ENCODE assay signal across 2 cellular contexts in genomic region chr16:85536411-85537330, GRCh38.
TF ChIP-seq lines count a peak whose summit lies in the region.

No MANE protein-coding gene starts in this region.

TF ChIP-seq in K562, 482 proteins besides CTCF, POLR2A, EP300 and RAD21 (continues in another document):
- TF ChIP-seq PATZ1 (CRISPR knock-in tag; IDR thresholded peaks at IDR 0.05; ENCODE audit: borderline replicate concordance) (no peak), ZNF140 (CRISPR knock-in tag; IDR thresholded peaks at IDR 0.05) (no peak), RREB1 (CRISPR knock-in tag; IDR thresholded peaks at IDR 0.05) (no peak), ZNF253 (CRISPR knock-in tag; conservative IDR thresholded peaks at IDR 0.05) (no peak), ZNF408 (CRISPR knock-in tag; IDR thresholded peaks at IDR 0.05; ENCODE audit: low read depth) (no peak), JUND (IDR thresholded peaks at IDR 0.05; ENCODE audit: borderline replicate concordance, low read depth, low read length) (no peak), JUND (tag; IDR thresholded peaks at IDR 0.05; ENCODE audit: borderline replicate concordance, low read depth, low read length) (no peak), ZNF830 (CRISPR knock-in tag; IDR thresholded peaks at IDR 0.05) (0 out of 2 replicates have a peak, but pooled peaks have one; percentile 80), LEF1 (IDR thresholded peaks at IDR 0.05) (no peak), ADNP (tag; IDR thresholded peaks at IDR 0.05) (no peak), ZBTB11 (CRISPR knock-in tag; IDR thresholded peaks at IDR 0.05) (no peak)
- TF ChIP-seq, protein P1, sequence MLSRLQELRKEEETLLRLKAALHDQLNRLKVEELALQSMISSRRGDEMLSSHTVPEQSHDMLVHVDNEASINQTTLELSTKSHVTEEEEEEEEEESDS (CRISPR knock-in tag; IDR thresholded peaks at IDR 0.05) = no peak
- TF ChIP-seq, protein P2, sequence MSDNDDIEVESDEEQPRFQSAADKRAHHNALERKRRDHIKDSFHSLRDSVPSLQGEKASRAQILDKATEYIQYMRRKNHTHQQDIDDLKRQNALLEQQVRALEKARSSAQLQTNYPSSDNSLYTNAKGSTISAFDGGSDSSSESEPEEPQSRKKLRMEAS (CRISPR knock-in tag; IDR thresholded peaks at IDR 0.05) = peak; percentile 61

TF ChIP-seq in HepG2, 621 proteins besides CTCF, POLR2A, EP300 and RAD21 (continues in another document):
- peak; percentile 97; the same call in 1 of the 2 replicates for TF ChIP-seq NCOA1 (CRISPR knock-in tag; IDR thresholded peaks at IDR 0.05)
- peak; percentile 42; the same call in 1 of the 2 replicates for TF ChIP-seq FOSL2 (CRISPR knock-in tag; IDR thresholded peaks at IDR 0.05)
- no peak for TF ChIP-seq BRF2 (CRISPR knock-in tag; IDR thresholded peaks at IDR 0.05)
- no peak for TF ChIP-seq ZBTB1 (CRISPR knock-in tag; IDR thresholded peaks at IDR 0.05; ENCODE audit: borderline replicate concordance)
- TF ChIP-seq, protein P3, sequence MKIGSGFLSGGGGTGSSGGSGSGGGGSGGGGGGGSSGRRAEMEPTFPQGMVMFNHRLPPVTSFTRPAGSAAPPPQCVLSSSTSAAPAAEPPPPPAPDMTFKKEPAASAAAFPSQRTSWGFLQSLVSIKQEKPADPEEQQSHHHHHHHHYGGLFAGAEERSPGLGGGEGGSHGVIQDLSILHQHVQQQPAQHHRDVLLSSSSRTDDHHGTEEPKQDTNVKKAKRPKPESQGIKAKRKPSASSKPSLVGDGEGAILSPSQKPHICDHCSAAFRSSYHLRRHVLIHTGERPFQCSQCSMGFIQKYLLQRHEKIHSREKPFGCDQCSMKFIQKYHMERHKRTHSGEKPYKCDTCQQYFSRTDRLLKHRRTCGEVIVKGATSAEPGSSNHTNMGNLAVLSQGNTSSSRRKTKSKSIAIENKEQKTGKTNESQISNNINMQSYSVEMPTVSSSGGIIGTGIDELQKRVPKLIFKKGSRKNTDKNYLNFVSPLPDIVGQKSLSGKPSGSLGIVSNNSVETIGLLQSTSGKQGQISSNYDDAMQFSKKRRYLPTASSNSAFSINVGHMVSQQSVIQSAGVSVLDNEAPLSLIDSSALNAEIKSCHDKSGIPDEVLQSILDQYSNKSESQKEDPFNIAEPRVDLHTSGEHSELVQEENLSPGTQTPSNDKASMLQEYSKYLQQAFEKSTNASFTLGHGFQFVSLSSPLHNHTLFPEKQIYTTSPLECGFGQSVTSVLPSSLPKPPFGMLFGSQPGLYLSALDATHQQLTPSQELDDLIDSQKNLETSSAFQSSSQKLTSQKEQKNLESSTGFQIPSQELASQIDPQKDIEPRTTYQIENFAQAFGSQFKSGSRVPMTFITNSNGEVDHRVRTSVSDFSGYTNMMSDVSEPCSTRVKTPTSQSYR (CRISPR knock-in tag; IDR thresholded peaks at IDR 0.05; ENCODE audit: borderline replicate concordance) = 0 out of 2 replicates have a peak, but pooled peaks have one; percentile 29
- peak; percentile 30; the same call in 1 of the 2 replicates for TF ChIP-seq ZNF451 (CRISPR knock-in tag; IDR thresholded peaks at IDR 0.05)
- peak; percentile 78; the same call in 1 of the 2 replicates for TF ChIP-seq SAP130 (CRISPR knock-in tag; IDR thresholded peaks at IDR 0.05; ENCODE audit: low read depth)
- 0 out of 2 replicates have a peak, but pooled peaks have one; percentile 16 for TF ChIP-seq ZBED4 (CRISPR knock-in tag; IDR thresholded peaks at IDR 0.05; ENCODE audit: borderline replicate concordance)
- peak; percentile 43; the same call in 1 of the 2 replicates for TF ChIP-seq TGIF2 (CRISPR knock-in tag; IDR thresholded peaks at IDR 0.05)
- peak; percentile 46; the same call in 1 of the 2 replicates for TF ChIP-seq SPEN (CRISPR knock-in tag; IDR thresholded peaks at IDR 0.05; ENCODE audit: low read depth)
- 0 out of 2 replicates have a peak, but pooled peaks have one; percentile 69 for TF ChIP-seq EEA1 (CRISPR knock-in tag; IDR thresholded peaks at IDR 0.05; ENCODE audit: borderline replicate concordance)
- TF ChIP-seq, protein P4, sequence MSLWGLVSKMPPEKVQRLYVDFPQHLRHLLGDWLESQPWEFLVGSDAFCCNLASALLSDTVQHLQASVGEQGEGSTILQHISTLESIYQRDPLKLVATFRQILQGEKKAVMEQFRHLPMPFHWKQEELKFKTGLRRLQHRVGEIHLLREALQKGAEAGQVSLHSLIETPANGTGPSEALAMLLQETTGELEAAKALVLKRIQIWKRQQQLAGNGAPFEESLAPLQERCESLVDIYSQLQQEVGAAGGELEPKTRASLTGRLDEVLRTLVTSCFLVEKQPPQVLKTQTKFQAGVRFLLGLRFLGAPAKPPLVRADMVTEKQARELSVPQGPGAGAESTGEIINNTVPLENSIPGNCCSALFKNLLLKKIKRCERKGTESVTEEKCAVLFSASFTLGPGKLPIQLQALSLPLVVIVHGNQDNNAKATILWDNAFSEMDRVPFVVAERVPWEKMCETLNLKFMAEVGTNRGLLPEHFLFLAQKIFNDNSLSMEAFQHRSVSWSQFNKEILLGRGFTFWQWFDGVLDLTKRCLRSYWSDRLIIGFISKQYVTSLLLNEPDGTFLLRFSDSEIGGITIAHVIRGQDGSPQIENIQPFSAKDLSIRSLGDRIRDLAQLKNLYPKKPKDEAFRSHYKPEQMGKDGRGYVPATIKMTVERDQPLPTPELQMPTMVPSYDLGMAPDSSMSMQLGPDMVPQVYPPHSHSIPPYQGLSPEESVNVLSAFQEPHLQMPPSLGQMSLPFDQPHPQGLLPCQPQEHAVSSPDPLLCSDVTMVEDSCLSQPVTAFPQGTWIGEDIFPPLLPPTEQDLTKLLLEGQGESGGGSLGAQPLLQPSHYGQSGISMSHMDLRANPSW (CRISPR knock-in tag; IDR thresholded peaks at IDR 0.05; ENCODE audit: borderline replicate concordance) = 0 out of 2 replicates have a peak, but pooled peaks have one; percentile 47
- TF ChIP-seq SALL1 (CRISPR knock-in tag; IDR thresholded peaks at IDR 0.05) = peak; percentile 56
- no peak for TF ChIP-seq ZNF501 (CRISPR knock-in tag; IDR thresholded peaks at IDR 0.05)
- TF ChIP-seq POLR2AphosphoS5 (IDR thresholded peaks at IDR 0.05; ENCODE audit: low read depth, low read length) = peak; percentile 87
- TF ChIP-seq SMYD3 (CRISPR knock-in tag; IDR thresholded peaks at IDR 0.05) = no peak
- TF ChIP-seq SMAD1 (CRISPR knock-in tag; IDR thresholded peaks at IDR 0.05; ENCODE audit: borderline replicate concordance, low read depth) = peak; percentile 47; the same call in 1 of the 2 replicates
- peak; percentile 15; the same call in 1 of the 2 replicates for TF ChIP-seq ELF3 (CRISPR knock-in tag; IDR thresholded peaks at IDR 0.05)
- 0 out of 2 replicates have a peak, but pooled peaks have one; percentile 39 for TF ChIP-seq ZNF441 (CRISPR knock-in tag; IDR thresholded peaks at IDR 0.05; ENCODE audit: borderline replicate concordance)
- 0 out of 2 replicates have a peak, but pooled peaks have one; percentile 9 for TF ChIP-seq ZNF335 (CRISPR knock-in tag; IDR thresholded peaks at IDR 0.05)
- 0 out of 2 replicates have a peak, but pooled peaks have one; percentile 78 for TF ChIP-seq ZBTB8A (CRISPR knock-in tag; IDR thresholded peaks at IDR 0.05; ENCODE audit: borderline replicate concordance, low read depth)
- TF ChIP-seq ZNF121 (CRISPR knock-in tag; IDR thresholded peaks at IDR 0.05) = peak; percentile 36; the same call in 1 of the 2 replicates
- TF ChIP-seq ZNF615 (CRISPR knock-in tag; IDR thresholded peaks at IDR 0.05; ENCODE audit: borderline replicate concordance) = no peak
- TF ChIP-seq ZNF792 (CRISPR knock-in tag; IDR thresholded peaks at IDR 0.05) = no peak
- TF ChIP-seq CHCHD3 (CRISPR knock-in tag; IDR thresholded peaks at IDR 0.05) = 0 out of 2 replicates have a peak, but pooled peaks have one; percentile 39
- TF ChIP-seq ZNF746 (CRISPR knock-in tag; IDR thresholded peaks at IDR 0.05) = 0 out of 2 replicates have a peak, but pooled peaks have one; percentile 18
- 0 out of 2 replicates have a peak, but pooled peaks have one; percentile 10 for TF ChIP-seq TCF7 (IDR thresholded peaks at IDR 0.05; ENCODE audit: low read depth)
- TF ChIP-seq, protein P5, sequence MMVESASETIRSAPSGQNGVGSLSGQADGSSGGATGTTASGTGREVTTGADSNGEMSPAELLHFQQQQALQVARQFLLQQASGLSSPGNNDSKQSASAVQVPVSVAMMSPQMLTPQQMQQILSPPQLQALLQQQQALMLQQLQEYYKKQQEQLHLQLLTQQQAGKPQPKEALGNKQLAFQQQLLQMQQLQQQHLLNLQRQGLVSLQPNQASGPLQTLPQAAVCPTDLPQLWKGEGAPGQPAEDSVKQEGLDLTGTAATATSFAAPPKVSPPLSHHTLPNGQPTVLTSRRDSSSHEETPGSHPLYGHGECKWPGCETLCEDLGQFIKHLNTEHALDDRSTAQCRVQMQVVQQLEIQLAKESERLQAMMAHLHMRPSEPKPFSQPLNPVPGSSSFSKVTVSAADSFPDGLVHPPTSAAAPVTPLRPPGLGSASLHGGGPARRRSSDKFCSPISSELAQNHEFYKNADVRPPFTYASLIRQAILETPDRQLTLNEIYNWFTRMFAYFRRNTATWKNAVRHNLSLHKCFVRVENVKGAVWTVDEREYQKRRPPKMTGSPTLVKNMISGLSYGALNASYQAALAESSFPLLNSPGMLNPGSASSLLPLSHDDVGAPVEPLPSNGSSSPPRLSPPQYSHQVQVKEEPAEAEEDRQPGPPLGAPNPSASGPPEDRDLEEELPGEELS (CRISPR knock-in tag; IDR thresholded peaks at IDR 0.05) = peak; percentile 20; the same call in 1 of the 2 replicates
- TF ChIP-seq CHD2 (IDR thresholded peaks at IDR 0.05; ENCODE audit: low read depth, low read length) = 0 out of 2 replicates have a peak, but pooled peaks have one; percentile 12
- peak; percentile 99 for TF ChIP-seq ZNF296 (CRISPR knock-in tag; conservative IDR thresholded peaks at IDR 0.05)
- TF ChIP-seq PPARG (CRISPR knock-in tag; conservative IDR thresholded peaks at IDR 0.05) = peak; percentile 64; the same call in 1 of the 2 replicates
- TF ChIP-seq TCF12 (IDR thresholded peaks at IDR 0.05) = no peak
- 0 out of 2 replicates have a peak, but pooled peaks have one; percentile 39 for TF ChIP-seq TCF12 (CRISPR knock-in tag; IDR thresholded peaks at IDR 0.05)
- TF ChIP-seq TBX2 (CRISPR knock-in tag; IDR thresholded peaks at IDR 0.05; ENCODE audit: borderline replicate concordance) = peak; percentile 81
- peak; percentile 28 for TF ChIP-seq CBX1 (IDR thresholded peaks at IDR 0.05; ENCODE audit: low read depth)
- TF ChIP-seq HNRNPL (IDR thresholded peaks at IDR 0.05; ENCODE audit: low read depth, low read length) = peak; percentile 83
- TF ChIP-seq, protein P6, sequence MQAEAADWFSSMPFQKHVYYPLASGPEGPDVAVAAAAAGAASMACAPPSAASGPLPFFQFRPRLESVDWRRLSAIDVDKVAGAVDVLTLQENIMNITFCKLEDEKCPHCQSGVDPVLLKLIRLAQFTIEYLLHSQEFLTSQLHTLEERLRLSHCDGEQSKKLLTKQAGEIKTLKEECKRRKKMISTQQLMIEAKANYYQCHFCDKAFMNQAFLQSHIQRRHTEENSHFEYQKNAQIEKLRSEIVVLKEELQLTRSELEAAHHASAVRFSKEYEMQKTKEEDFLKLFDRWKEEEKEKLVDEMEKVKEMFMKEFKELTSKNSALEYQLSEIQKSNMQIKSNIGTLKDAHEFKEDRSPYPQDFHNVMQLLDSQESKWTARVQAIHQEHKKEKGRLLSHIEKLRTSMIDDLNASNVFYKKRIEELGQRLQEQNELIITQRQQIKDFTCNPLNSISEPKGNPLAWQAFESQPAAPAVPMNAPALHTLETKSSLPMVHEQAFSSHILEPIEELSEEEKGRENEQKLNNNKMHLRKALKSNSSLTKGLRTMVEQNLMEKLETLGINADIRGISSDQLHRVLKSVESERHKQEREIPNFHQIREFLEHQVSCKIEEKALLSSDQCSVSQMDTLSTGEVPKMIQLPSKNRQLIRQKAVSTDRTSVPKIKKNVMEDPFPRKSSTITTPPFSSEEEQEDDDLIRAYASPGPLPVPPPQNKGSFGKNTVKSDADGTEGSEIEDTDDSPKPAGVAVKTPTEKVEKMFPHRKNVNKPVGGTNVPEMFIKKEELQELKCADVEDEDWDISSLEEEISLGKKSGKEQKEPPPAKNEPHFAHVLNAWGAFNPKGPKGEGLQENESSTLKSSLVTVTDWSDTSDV (CRISPR knock-in tag; IDR thresholded peaks at IDR 0.05) = peak; percentile 55; the same call in 1 of the 2 replicates
- TF ChIP-seq FOXO1 (CRISPR knock-in tag; IDR thresholded peaks at IDR 0.05) = peak; percentile 61; the same call in 1 of the 2 replicates
- TF ChIP-seq, protein P7, sequence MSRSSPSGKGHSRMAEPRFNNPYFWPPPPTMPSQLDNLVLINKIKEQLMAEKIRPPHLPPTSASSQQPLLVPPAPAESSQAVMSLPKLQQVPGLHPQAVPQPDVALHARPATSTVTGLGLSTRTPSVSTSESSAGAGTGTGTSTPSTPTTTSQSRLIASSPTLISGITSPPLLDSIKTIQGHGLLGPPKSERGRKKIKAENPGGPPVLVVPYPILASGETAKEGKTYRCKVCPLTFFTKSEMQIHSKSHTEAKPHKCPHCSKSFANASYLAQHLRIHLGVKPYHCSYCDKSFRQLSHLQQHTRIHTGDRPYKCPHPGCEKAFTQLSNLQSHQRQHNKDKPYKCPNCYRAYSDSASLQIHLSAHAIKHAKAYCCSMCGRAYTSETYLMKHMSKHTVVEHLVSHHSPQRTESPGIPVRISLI (CRISPR knock-in tag; IDR thresholded peaks at IDR 0.05; ENCODE audit: borderline replicate concordance) = no peak
- 0 out of 2 replicates have a peak, but pooled peaks have one; percentile 31 for TF ChIP-seq ERF (CRISPR knock-in tag; IDR thresholded peaks at IDR 0.05)
